ENCODE assay signal across 8 cellular contexts in genomic region chr15:38670142-38671002, GRCh38.
A peak's percentile ranks its signal among the peaks of the same experiment; 100 is the strongest.
DNase-seq lines count a peak whose midpoint lies in the region; ATAC-seq and TF ChIP-seq lines count a peak whose summit lies in the region.

No MANE protein-coding gene starts in this region.

- ATAC-seq in GM18502 (IDR thresholded peaks at IDR 0.05; ENCODE audit: poor library complexity, unreplicated experiment) (peak; percentile 55), HG02610 (IDR thresholded peaks at IDR 0.05; ENCODE audit: unreplicated experiment) (peak; percentile 46)
- peak; percentile 74 for ATAC-seq in effector memory CD8-positive, alpha-beta T cell (replicated peaks)

- H3K27me3 ChIP-seq in endodermal cell (ENCODE audit: control insufficient read depth, insufficient read depth, low read length, poor library complexity, severe bottlenecking), result peaks cover 4% of the 10 kb centered on the region

- no peaks in the 10 kb centered on the region for H3K9me3 ChIP-seq in endodermal cell (ENCODE audit: control insufficient read depth, low read length)

- H3K27ac Mint-ChIP-seq in T-helper 1 cell treated with Interleukin-12 subunit alpha and Interleukin-12 subunit beta and Interleukin-4 antibody, amounts not matched to agents 30 μg/mL and 1 μg/mL, for 36 hours, result peak overlapping the region; percentile 97
- H3K27ac Mint-ChIP-seq in effector memory CD8-positive, alpha-beta T cell, result peak overlapping the region; percentile 96 to 99
- no peak overlapping the region for H3K27ac Mint-ChIP-seq in endodermal cell

- H3K27me3 Mint-ChIP-seq in T-helper 1 cell treated with Interleukin-12 subunit alpha and Interleukin-12 subunit beta and Interleukin-4 antibody, amounts not matched to agents 30 μg/mL and 1 μg/mL, for 36 hours (ENCODE audit: low read depth), result no peaks in the 10 kb centered on the region
- H3K27me3 Mint-ChIP-seq in effector memory CD8-positive, alpha-beta T cell, result no peaks in the 10 kb centered on the region
- no peaks in the 10 kb centered on the region for H3K27me3 Mint-ChIP-seq in endodermal cell (ENCODE audit: insufficient read depth)

- no peaks in the 10 kb centered on the region for H3K36me3 ChIP-seq in endodermal cell (ENCODE audit: control insufficient read depth, insufficient read depth, low read length)

- 98 to 100% methylated on average over 2 to 3 of the region's 3 CpGs for WGBS in endodermal cell (ENCODE audit: insufficient coverage in 1 of 2, insufficient read length in 1 of 2), 2 experiments

- no peak for TF ChIP-seq CTCF in endodermal cell (conservative IDR thresholded peaks at IDR 0.05)

- peaks cover 80% of the 10 kb centered on the region for H3K4me1 Mint-ChIP-seq in T-helper 1 cell treated with Interleukin-12 subunit alpha and Interleukin-12 subunit beta and Interleukin-4 antibody, amounts not matched to agents 30 μg/mL and 1 μg/mL, for 36 hours (ENCODE audit: low read depth)
- peaks cover 58 to 76% of the 10 kb centered on the region in 2 donors for H3K4me1 Mint-ChIP-seq in effector memory CD8-positive, alpha-beta T cell (ENCODE audit: low read depth in 2 of 2)
- peaks cover 64% of the 10 kb centered on the region for H3K4me1 Mint-ChIP-seq in endodermal cell

- H3K36me3 Mint-ChIP-seq in T-helper 1 cell treated with Interleukin-12 subunit alpha and Interleukin-12 subunit beta and Interleukin-4 antibody, amounts not matched to agents 30 μg/mL and 1 μg/mL, for 36 hours (ENCODE audit: low read depth), result peaks cover 20% of the 10 kb centered on the region
- peaks cover 23% of the 10 kb centered on the region for H3K36me3 Mint-ChIP-seq in effector memory CD8-positive, alpha-beta T cell (ENCODE audit: insufficient read depth)
- no peaks in the 10 kb centered on the region for H3K36me3 Mint-ChIP-seq in endodermal cell (ENCODE audit: low read depth)

- peak; percentile 66 to 75 (median 68) for DNase-seq in effector memory CD8-positive, alpha-beta T cell
- DNase-seq in NCI-H128 (lab: John Stamatoyannopoulos, UW; ENCODE audit: unreplicated experiment) (no peak), endodermal cell (no peak), DMS53 (lab: John Stamatoyannopoulos, UW) (no peak), SHP77 treated with DMSO at 0.1 percent for 48 hours (lab: John Stamatoyannopoulos, UW) (no peak)

- no peak overlapping the region for H3K27ac ChIP-seq in endodermal cell (ENCODE audit: low read depth, low read length)

- no peaks in the 10 kb centered on the region for H3K9me3 Mint-ChIP-seq in T-helper 1 cell treated with Interleukin-12 subunit alpha and Interleukin-12 subunit beta and Interleukin-4 antibody, amounts not matched to agents 30 μg/mL and 1 μg/mL, for 36 hours
- peaks cover 0 to 7% of the 10 kb centered on the region in 2 donors for H3K9me3 Mint-ChIP-seq in effector memory CD8-positive, alpha-beta T cell
- H3K9me3 Mint-ChIP-seq in endodermal cell, result no peaks in the 10 kb centered on the region

- no peak overlapping the region for H3K4me3 ChIP-seq in endodermal cell (ENCODE audit: low read length)

- H3K4me1 ChIP-seq in endodermal cell (ENCODE audit: control insufficient read depth, insufficient read depth, low read length), result peaks cover 6% of the 10 kb centered on the region

- peak overlapping the region; percentile 74 for H3K4me3 Mint-ChIP-seq in T-helper 1 cell treated with Interleukin-12 subunit alpha and Interleukin-12 subunit beta and Interleukin-4 antibody, amounts not matched to agents 30 μg/mL and 1 μg/mL, for 36 hours
- peak overlapping the region; percentile 69 to 70 for H3K4me3 Mint-ChIP-seq in effector memory CD8-positive, alpha-beta T cell
- H3K4me3 Mint-ChIP-seq in endodermal cell, result no peak overlapping the region

- H3K9ac ChIP-seq in endodermal cell (ENCODE audit: extremely low read depth, low read length, poor library complexity, severe bottlenecking), result no peak overlapping the region

Comparison
In these comparisons a context has a peak if more than half of its experiments do, and no peak if none do; other contexts are left out.
1. DNase-seq: peak in effector memory CD8-positive, alpha-beta T cell (3 of 3); none in NCI-H128 (single experiment), endodermal cell (single experiment), DMS53 (single experiment) and SHP77 treated with DMSO at 0.1 percent for 48 hours (single experiment).
2. Peak in every context shown above with its lines, with median percentiles within 50 percentile points of each other: ATAC-seq.